Comparison of ENCODE assay signal across 11 cellular contexts in genomic region chr1:27161594-27161993, GRCh38. TPM values are rescaled to one million over a fixed set of nuclear protein-coding genes. Genes with fewer than 3 reads are reported as not detected.
DNase-seq lines count a peak whose midpoint lies in the region; ATAC-seq and TF ChIP-seq lines count a peak whose summit lies in the region.
"Had no signal": no experiment of that assay in that cellular context is flagged by ENCODE, and none has a peak within 500 bp of the region (broad histone marks: within the 10 kb centered on the region; RNA-seq: fewer than 3 reads in every experiment).

No MANE protein-coding gene starts in this region.

- no peak overlapping the region for H3K9ac ChIP-seq in PC-3 (ENCODE audit: low read length)

- no peaks in the 10 kb centered on the region for H3K79me2 ChIP-seq in PC-3 (ENCODE audit: low read length)
- H3K79me2 ChIP-seq in hepatocyte, result no peaks in the 10 kb centered on the region

- H3K4me2 ChIP-seq in PC-3 (ENCODE audit: low read length) (no peak overlapping the region), hepatocyte (no peak overlapping the region)

- H3K4me3 ChIP-seq in CD8-positive, alpha-beta T cell (ENCODE audit: low read depth, low read length), result no peak overlapping the region
- no peak overlapping the region for H3K4me3 ChIP-seq in PC-3 (ENCODE audit: low read length)
- H3K4me3 ChIP-seq in hepatocyte, result no peak overlapping the region

- peaks cover 11% of the 10 kb centered on the region for H3K4me1 ChIP-seq in CD8-positive, alpha-beta T cell (ENCODE audit: insufficient read depth, low read length)
- peaks cover 17% of the 10 kb centered on the region for H3K4me1 ChIP-seq in PC-3 (ENCODE audit: insufficient read depth, low read length)
- no peaks in the 10 kb centered on the region for H3K4me1 ChIP-seq in hepatocyte (ENCODE audit: insufficient read depth)

- H3K27ac ChIP-seq in CD8-positive, alpha-beta T cell (ENCODE audit: low read depth, low read length), result no peak overlapping the region
- H3K27ac ChIP-seq in PC-3 (ENCODE audit: low read length), result peak overlapping the region; percentile 56
- H3K27ac ChIP-seq in hepatocyte, result peak overlapping the region; percentile 79

- intact Hi-C loops in CD8-positive, alpha-beta T cell (cut with DNase I, micrococcal nuclease), result no loop called here
- intact Hi-C loops in PC-3 (cut with micrococcal nuclease), result no loop called here

- H3K9me3 Mint-ChIP-seq in CD8-positive, alpha-beta T cell, result no peaks in the 10 kb centered on the region

- H2AFZ ChIP-seq in PC-3 (ENCODE audit: low read length) (no peak overlapping the region), hepatocyte (no peak overlapping the region)

- no peaks in the 10 kb centered on the region for H3K36me3 Mint-ChIP-seq in CD8-positive, alpha-beta T cell

- H3F3A ChIP-seq in PC-3 (ENCODE audit: low read length, unreplicated experiment), result peaks cover 7% of the 10 kb centered on the region

- H3K27me3 Mint-ChIP-seq in CD8-positive, alpha-beta T cell (ENCODE audit: low read depth), result no peaks in the 10 kb centered on the region

- BruUV-seq in PC-3 (replicated peaks; lab: Mats Ljungman, UMichigan), result no TSS peak

- H3K4me1 Mint-ChIP-seq in CD8-positive, alpha-beta T cell (ENCODE audit: low read depth), result peaks cover 11% of the 10 kb centered on the region

- DNase-seq in CD8-positive, alpha-beta T cell, result no peak
- peak; percentile 70 for DNase-seq in PC-3
- DNase-seq in hepatocyte (ENCODE audit: low spot score), result peak; percentile 43
- no peak for DNase-seq in cerebellar nuclear complex (lab: John Stamatoyannopoulos, UW)
- no peak for DNase-seq in HPDE6-E6E7 (ENCODE audit: extremely low spot score)
- DNase-seq: effector CD8-positive, alpha-beta T cell; GDM1; left cardiac atrium had no signal

- POLR2A ChIA-PET in CD8-positive, alpha-beta T cell (lab: Charles Lee), result no interaction called here
- POLR2A ChIA-PET in PC-3 (lab: Charles Lee; ENCODE audit: unreplicated experiment), result no interaction called here

- no peak overlapping the region for H3K4me3 Mint-ChIP-seq in CD8-positive, alpha-beta T cell

- no peaks in the 10 kb centered on the region for H3K27me3 ChIP-seq in CD8-positive, alpha-beta T cell (ENCODE audit: insufficient read depth, low read length)
- no peaks in the 10 kb centered on the region for H3K27me3 ChIP-seq in PC-3 (ENCODE audit: low read length)
- no peaks in the 10 kb centered on the region for H3K27me3 ChIP-seq in hepatocyte

- H3K9me2 ChIP-seq in PC-3 (replicated peaks; ENCODE audit: low read length), result no peaks in the 10 kb centered on the region
- H3K9me2 ChIP-seq in hepatocyte (replicated peaks; ENCODE audit: insufficient read depth), result no peaks in the 10 kb centered on the region

- H3K9me3 ChIP-seq in CD8-positive, alpha-beta T cell (ENCODE audit: low read length), result no peaks in the 10 kb centered on the region
- H3K9me3 ChIP-seq in PC-3 (ENCODE audit: low read length), result no peaks in the 10 kb centered on the region
- no peaks in the 10 kb centered on the region for H3K9me3 ChIP-seq in hepatocyte (ENCODE audit: low read depth)

- ATAC-seq in CD8-positive, alpha-beta T cell, result peak; percentile 89
- ATAC-seq in GM19395 (IDR thresholded peaks at IDR 0.05; ENCODE audit: unreplicated experiment) (peak; percentile 52), PC-3 (peak; percentile 39), HG03045 (IDR thresholded peaks at IDR 0.05; ENCODE audit: unreplicated experiment) (no peak), HG02588 (IDR thresholded peaks at IDR 0.05; ENCODE audit: unreplicated experiment) (no peak)
- ATAC-seq: left cardiac atrium had no signal

- peak overlapping the region; percentile 58 for H3K27ac Mint-ChIP-seq in CD8-positive, alpha-beta T cell

- H4K20me1 ChIP-seq in PC-3 (ENCODE audit: low read length) (no peaks in the 10 kb centered on the region), hepatocyte (ENCODE audit: insufficient read depth, poor library complexity, severe bottlenecking) (no peaks in the 10 kb centered on the region)

- H3K36me3 ChIP-seq in CD8-positive, alpha-beta T cell (ENCODE audit: insufficient read depth, low read length), result no peaks in the 10 kb centered on the region
- H3K36me3 ChIP-seq in PC-3 (ENCODE audit: low read depth, low read length) (no peaks in the 10 kb centered on the region), hepatocyte (replicated peaks; ENCODE audit: insufficient read depth, low read depth) (no peaks in the 10 kb centered on the region)

- TF ChIP-seq CTCF in CD8-positive, alpha-beta T cell (IDR thresholded peaks at IDR 0.05), result no peak
- no peak for TF ChIP-seq CTCF in PC-3 (conservative IDR thresholded peaks at IDR 0.05; ENCODE audit: low read depth, low read length)
- no peak for TF ChIP-seq CTCF in hepatocyte (IDR thresholded peaks at IDR 0.05; ENCODE audit: poor library complexity)

- WGBS in hepatocyte (ENCODE audit: low lambda C conversion rate, missing lambda C conversion rate), result 82% methylated on average over 5 of the region's 5 CpGs

- CTCF ChIA-PET in CD8-positive, alpha-beta T cell (lab: Charles Lee), result interaction anchor here (2.3 kb wide), 1 partner anchor 59 kb away, joined by 8 read pairs; no protein-coding TSS in a partner anchor
- CTCF ChIA-PET in PC-3 (lab: Charles Lee), result no interaction called here

RNA-seq across cellular contexts. Expression of gene SLC9A1, which starts 6.7 kb away (rescaled TPM):
- 10 to 100 TPM; 17.9 to 18.3 TPM for total RNA-seq in CD8-positive, alpha-beta T cell
- total RNA-seq in PC-3 (2014; rRNA removed) (25.2 and 26.4 TPM in 2 replicates), hepatocyte (9.7 and 13.3 TPM in 2 replicates)
- 29.8 and 31.3 TPM in 2 replicates for polyA plus RNA-seq in hepatocyte

Comparison
In these comparisons a context has a peak if more than half of its experiments do, and no peak if none do; other contexts are left out.
1. ATAC-seq: peak in CD8-positive, alpha-beta T cell (single experiment), GM19395 (single experiment) and PC-3 (single experiment); none in HG03045 (single experiment) and HG02588 (single experiment).
2. DNase-seq: peak in PC-3 (single experiment) and hepatocyte (single experiment); none in CD8-positive, alpha-beta T cell (0 of 7), cerebellar nuclear complex (0 of 2) and HPDE6-E6E7 (single experiment).